ENCODE assay signal across 26 cellular contexts in the genomic region with DNA sequence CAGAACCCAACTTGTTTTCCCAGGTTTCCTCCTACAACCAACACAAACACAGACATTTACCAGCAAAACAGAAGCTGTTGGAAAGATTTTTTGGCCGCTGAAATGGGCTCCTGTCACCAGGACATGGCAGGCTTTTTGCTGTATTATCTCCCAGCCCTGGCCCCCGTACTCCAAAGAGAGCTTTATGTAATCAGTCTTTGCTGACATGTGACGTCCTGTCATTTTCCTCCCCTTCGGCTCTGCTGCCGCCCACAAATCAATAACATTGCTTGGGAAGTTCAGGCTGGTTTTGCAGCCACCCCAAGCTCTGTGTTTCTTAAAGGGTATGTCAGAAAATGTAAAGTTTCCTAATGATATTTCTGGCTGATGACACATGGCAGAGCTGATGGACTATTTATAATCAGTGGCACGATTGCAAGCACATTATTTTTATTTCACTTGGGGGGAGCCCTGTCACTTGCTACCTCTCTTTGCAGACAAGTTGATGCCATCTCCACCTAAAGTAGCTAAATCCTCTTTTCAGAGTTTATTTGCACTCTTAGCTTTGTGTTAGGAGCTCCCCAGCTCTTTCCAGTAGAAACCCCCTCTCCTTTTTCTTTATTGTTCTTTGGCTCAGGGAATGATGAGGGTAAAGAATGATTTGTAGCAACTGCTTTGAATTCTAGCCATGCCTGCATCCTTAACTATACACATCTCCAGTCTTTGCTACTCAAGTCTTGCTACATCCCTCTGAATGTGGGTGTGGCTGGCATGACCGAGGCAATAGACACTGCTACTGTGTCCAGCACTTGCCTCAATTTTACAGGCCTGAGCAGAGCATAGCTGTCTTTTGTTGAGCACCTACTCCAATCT.
"Had no signal": no experiment of that assay in that cellular context is flagged by ENCODE, and none has a peak within 500 bp of the region (broad histone marks: within the 10 kb centered on the region; RNA-seq: fewer than 3 reads in every experiment).

No MANE protein-coding gene starts in this region.

- ATAC-seq: activated naive CD4-positive, alpha-beta T cell treated with anti-CD3 and anti-CD28 coated beads, Interleukin-2, amount 50 U/mL, for 72 hours; activated T-cell treated with anti-CD3 and anti-CD28 coated beads, Interleukin-2, amount 50 U/mL, for 72 hours; effector memory CD8-positive, alpha-beta T cell; gastrocnemius medialis; left colon; sciatic nerve; stimulated activated effector memory CD8-positive, alpha-beta T cell treated with anti-CD3 and anti-CD28 coated beads, Interleukin-12 subunit alpha, Interleukin-12 subunit beta, amount 100 ng/mL, for 72 hours; stimulated activated naive CD8-positive, alpha-beta T cell treated with anti-CD3 and anti-CD28 coated beads, Interleukin-15, amount 100 ng/mL, for 72 hours; upper lobe of right lung had no signal

- H3K79me2 ChIP-seq: hepatocyte had no signal

- H3K36me3 ChIP-seq: colonic mucosa, gastrocnemius medialis, thyroid gland, upper lobe of right lung had no signal

- FAIRE-seq: bronchial epithelial cell, keratinocyte, small intestine had no signal

- H3K4me1 ChIP-seq: colonic mucosa, upper lobe of right lung had no signal

- H2AFZ ChIP-seq: hepatocyte had no signal

- H3K9me3 ChIP-seq: colonic mucosa, gastrocnemius medialis, thyroid gland, upper lobe of right lung had no signal

- H3K27ac ChIP-seq: colonic mucosa, gastrocnemius medialis, hepatocyte, thyroid gland, upper lobe of right lung had no signal

- H3K27me3 ChIP-seq: colonic mucosa, gastrocnemius medialis, hepatocyte, thyroid gland, upper lobe of right lung had no signal

- DNase-seq: activated CD4-positive, alpha-beta T cell treated with anti-CD3 and anti-CD28 coated beads for 4 hours; activated CD4-positive, alpha-beta T cell treated with anti-CD3 and anti-CD28 coated beads, Interleukin-2, amount 50 U/mL, for 4 hours; activated CD4-positive, CD25-positive, alpha-beta regulatory T cell; activated naive CD4-positive, alpha-beta T cell; activated T-cell treated with anti-CD3 and anti-CD28 coated beads for 4 hours; activated T-cell treated with anti-CD3 and anti-CD28 coated beads, Interleukin-2, amount 50 U/mL, for 72 hours; cerebellar nuclear complex; colonic mucosa; effector memory CD8-positive, alpha-beta T cell; erythroblast; gastrocnemius medialis; left colon; posterior cingulate gyrus; small intestine; stimulated activated CD4-positive, alpha-beta T cell treated with anti-CD3 and anti-CD28 coated beads, Interleukin-4, amount 100 ng/mL, for 24 hours; stimulated activated naive CD8-positive, alpha-beta T cell treated with anti-CD3 and anti-CD28 coated beads, Interleukin-15, amount 100 ng/mL, for 72 hours; substantia nigra; thyroid gland; upper lobe of right lung had no signal

- H3K4me2 ChIP-seq: hepatocyte had no signal

- H3K4me3 ChIP-seq: colonic mucosa, gastrocnemius medialis, hepatocyte, lung, thyroid gland, upper lobe of right lung had no signal
